ENCODE assay signal across 8 cellular contexts in the genomic region with DNA sequence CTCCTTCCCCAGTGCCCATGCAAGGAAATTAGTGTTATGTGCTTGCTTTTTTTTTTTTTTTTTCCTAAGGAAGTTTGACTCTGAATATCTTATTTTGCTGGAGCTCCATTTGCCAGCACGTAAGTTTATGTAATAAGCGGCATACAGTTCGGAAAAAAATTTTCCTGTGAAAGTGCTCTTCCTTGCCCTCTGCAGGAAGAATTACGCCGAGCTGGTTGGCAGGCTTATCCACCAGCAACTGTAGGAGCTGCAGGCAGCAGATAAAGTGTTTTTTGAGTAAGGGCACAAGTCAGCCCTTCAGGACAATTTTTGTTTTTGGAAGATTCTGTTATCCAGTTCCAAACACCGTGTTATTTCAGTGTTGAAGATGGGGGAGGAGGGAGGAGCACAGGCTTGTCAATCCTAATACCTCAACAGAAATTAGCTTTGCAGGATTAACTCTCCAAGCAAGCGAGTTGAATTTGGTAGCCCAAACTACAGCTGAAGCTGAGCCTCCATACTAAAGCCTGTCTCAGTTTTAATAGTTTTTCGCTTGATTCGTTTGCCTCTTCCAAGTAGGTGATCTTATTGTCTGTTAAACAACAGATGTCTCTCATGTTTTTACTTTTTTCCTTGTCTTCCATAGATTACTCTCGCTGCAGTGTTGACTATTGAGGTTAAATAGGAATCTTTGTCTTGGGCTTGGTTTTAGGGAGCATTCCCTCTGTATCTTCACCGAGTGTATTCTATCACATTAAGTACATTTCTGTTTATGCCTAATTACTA. TPM values are rescaled to one million over a fixed set of nuclear protein-coding genes. Genes with fewer than 3 reads are reported as not detected.
DNase-seq lines count a peak whose midpoint lies in the region; ATAC-seq and TF ChIP-seq lines count a peak whose summit lies in the region.

No MANE protein-coding gene starts in this region.

- peaks cover 57% of the 10 kb centered on the region for H3K27me3 Mint-ChIP-seq in activated T-helper 2 cell treated with anti-CD3 and anti-CD28 coated beads, Interferon-gamma antibody, Interleukin-2, Interleukin-4, amounts not matched to agents 10 μg/mL and 5 μg/mL and 100 μg/mL, durations not matched to agents 14 hours and 24 hours and 36 hours (ENCODE audit: low read depth)
- H3K27me3 Mint-ChIP-seq in neural progenitor cell (ENCODE audit: insufficient read depth, low read depth): peaks cover 15% of the 10 kb centered on the region

- intact Hi-C loops in activated T-helper 2 cell treated with anti-CD3 and anti-CD28 coated beads, Interferon-gamma antibody, Interleukin-2, Interleukin-4, amounts not matched to agents 10 μg/mL and 5 μg/mL and 100 μg/mL, durations not matched to agents 14 hours and 24 hours and 36 hours (cut with micrococcal nuclease): no loop called here

- peak overlapping the region; percentile 48; the same call in 1 of the 2 replicates for H3K4me3 ChIP-seq in AG04450 (ENCODE audit: low read depth, low read length)
- peak overlapping the region; percentile 80 for H3K4me3 ChIP-seq in GM12865 (ENCODE audit: low read depth, low read length)
- H3K4me3 ChIP-seq in neural progenitor cell: peak overlapping the region; percentile 93

- peak overlapping the region; percentile 64 for H3K4me3 Mint-ChIP-seq in activated T-helper 2 cell treated with anti-CD3 and anti-CD28 coated beads, Interferon-gamma antibody, Interleukin-2, Interleukin-4, amounts not matched to agents 10 μg/mL and 5 μg/mL and 100 μg/mL, durations not matched to agents 14 hours and 24 hours and 36 hours (ENCODE audit: low read depth)
- peak overlapping the region; percentile 87 for H3K4me3 Mint-ChIP-seq in neural progenitor cell

- CTCF ChIA-PET in AG04450 (lab: Charles Lee): interaction anchor here (0.5 to 2.7 kb wide), 28 partner anchors 9 to 463 kb away, joined by 3 to 23 read pairs (median 4); no protein-coding TSS in a partner anchor

- H3K27me3 ChIP-seq in AG04450 (ENCODE audit: control insufficient read depth, insufficient read depth, low read length) (peaks cover 41% of the 10 kb centered on the region), neural progenitor cell (peaks cover 52% of the 10 kb centered on the region)

- H3K9me3 ChIP-seq in AG04450 (ENCODE audit: control insufficient read depth, insufficient read depth, low read length) (peaks cover 4% of the 10 kb centered on the region; the same call in 1 of the 2 replicates), neural progenitor cell (ENCODE audit: low read depth) (no peaks in the 10 kb centered on the region)

- POLR2A ChIA-PET in AG04450 (lab: Yijun Ruan, JAX): interaction anchor here (0.9 to 1.5 kb wide), 2 partner anchors 17 to 54 kb away, joined by 3 to 6 read pairs; no protein-coding TSS in a partner anchor

- H3K27ac Mint-ChIP-seq in activated T-helper 2 cell treated with anti-CD3 and anti-CD28 coated beads, Interferon-gamma antibody, Interleukin-2, Interleukin-4, amounts not matched to agents 10 μg/mL and 5 μg/mL and 100 μg/mL, durations not matched to agents 14 hours and 24 hours and 36 hours: no peak overlapping the region
- H3K27ac Mint-ChIP-seq in neural progenitor cell: no peak overlapping the region

- H3K79me2 ChIP-seq in neural progenitor cell (ENCODE audit: low read depth): no peaks in the 10 kb centered on the region

- peaks cover 12% of the 10 kb centered on the region for H3F3A ChIP-seq in neural progenitor cell (ENCODE audit: low read depth)

- no peak overlapping the region for H3K9ac ChIP-seq in neural progenitor cell

- H2AFZ ChIP-seq in neural progenitor cell (replicated peaks): peak overlapping the region; percentile 100

- ATAC-seq in GM18867 (IDR thresholded peaks at IDR 0.05; ENCODE audit: unreplicated experiment): no peak

- H3K36me3 Mint-ChIP-seq in activated T-helper 2 cell treated with anti-CD3 and anti-CD28 coated beads, Interferon-gamma antibody, Interleukin-2, Interleukin-4, amounts not matched to agents 10 μg/mL and 5 μg/mL and 100 μg/mL, durations not matched to agents 14 hours and 24 hours and 36 hours (ENCODE audit: low read depth): no peaks in the 10 kb centered on the region
- no peaks in the 10 kb centered on the region for H3K36me3 Mint-ChIP-seq in neural progenitor cell

- peak overlapping the region; percentile 97 for H3K4me2 ChIP-seq in neural progenitor cell

- peak; percentile 68 for TF ChIP-seq CTCF in AG04450 (IDR thresholded peaks at IDR 0.05; ENCODE audit: low read depth, low read length)
- TF ChIP-seq CTCF in GM12865 (IDR thresholded peaks at IDR 0.05; ENCODE audit: insufficient read depth, low read depth, low read length, missing control alignments): no peak
- TF ChIP-seq CTCF in neural progenitor cell (IDR thresholded peaks at IDR 0.05): peak; percentile 45

- H3K9me3 Mint-ChIP-seq in activated T-helper 2 cell treated with anti-CD3 and anti-CD28 coated beads, Interferon-gamma antibody, Interleukin-2, Interleukin-4, amounts not matched to agents 10 μg/mL and 5 μg/mL and 100 μg/mL, durations not matched to agents 14 hours and 24 hours and 36 hours: no peaks in the 10 kb centered on the region
- H3K9me3 Mint-ChIP-seq in neural progenitor cell: no peaks in the 10 kb centered on the region

- no peaks in the 10 kb centered on the region for H3K36me3 ChIP-seq in neural progenitor cell

- peaks cover 7% of the 10 kb centered on the region for H3K4me1 ChIP-seq in neural progenitor cell

- H3K4me1 Mint-ChIP-seq in activated T-helper 2 cell treated with anti-CD3 and anti-CD28 coated beads, Interferon-gamma antibody, Interleukin-2, Interleukin-4, amounts not matched to agents 10 μg/mL and 5 μg/mL and 100 μg/mL, durations not matched to agents 14 hours and 24 hours and 36 hours (ENCODE audit: low read depth): peaks cover 15% of the 10 kb centered on the region
- peaks cover 10% of the 10 kb centered on the region for H3K4me1 Mint-ChIP-seq in neural progenitor cell

- DNase-seq in AG04450 (ENCODE audit: low read depth, low spot score) (peak; percentile 16), GM12865 (ENCODE audit: low read depth) (peak; percentile 9), NCI-H2196 (lab: John Stamatoyannopoulos, UW; ENCODE audit: unreplicated experiment) (peak; percentile 29), globus pallidus (ENCODE audit: low spot score) (peak; percentile 87), neural progenitor cell (ENCODE audit: low spot score) (peak; percentile 58)
- no peak for DNase-seq in activated T-helper 2 cell treated with anti-CD3 and anti-CD28 coated beads, Interferon-gamma antibody, Interleukin-2, Interleukin-4, amounts not matched to agents 10 μg/mL and 5 μg/mL and 100 μg/mL, durations not matched to agents 14 hours and 24 hours and 36 hours (ENCODE audit: low spot score)
- no peak for DNase-seq in activated CD4-positive, CD25-positive, alpha-beta regulatory T cell treated with anti-CD3 and anti-CD28 coated beads, Interleukin-2, amount 50 U/mL, for 72 hours

- no peak overlapping the region for H3K27ac ChIP-seq in AG04450 (ENCODE audit: low read depth, low read length)
- H3K27ac ChIP-seq in neural progenitor cell: no peak overlapping the region

- H4K20me1 ChIP-seq in neural progenitor cell (ENCODE audit: low read depth): no peaks in the 10 kb centered on the region

RNA-seq across cellular contexts. Expression of gene SPECC1, which starts 1.1 kb away (rescaled TPM):
- 47.2 and 56.4 TPM in 2 replicates for polyA plus RNA-seq in AG04450 (2011; rRNA removed)
- polyA minus RNA-seq in AG04450 (2011; rRNA and poly(A)+ RNA removed): 69.2 and 80.5 TPM in 2 replicates
- 4.7 and 6.8 TPM in 2 replicates for total RNA-seq in activated T-helper 2 cell treated with anti-CD3 and anti-CD28 coated beads, Interferon-gamma antibody, Interleukin-2, Interleukin-4, amounts not matched to agents 10 μg/mL and 5 μg/mL and 100 μg/mL, durations not matched to agents 14 hours and 24 hours and 36 hours
- total RNA-seq in neural progenitor cell (ENCODE audit: low replicate concordance): 90.0 and 93.1 TPM in 2 replicates

RNA-seq across cellular contexts. Expression of gene AKAP10, which starts 32.7 kb away (rescaled TPM):
- 26.8 and 33.2 TPM in 2 replicates for polyA plus RNA-seq in AG04450 (2011; rRNA removed)
- 40.6 and 45.7 TPM in 2 replicates for polyA minus RNA-seq in AG04450 (2011; rRNA and poly(A)+ RNA removed)
- total RNA-seq in activated T-helper 2 cell treated with anti-CD3 and anti-CD28 coated beads, Interferon-gamma antibody, Interleukin-2, Interleukin-4, amounts not matched to agents 10 μg/mL and 5 μg/mL and 100 μg/mL, durations not matched to agents 14 hours and 24 hours and 36 hours: 36.3 and 38.4 TPM in 2 replicates
- 33.4 and 54.1 TPM in 2 replicates for total RNA-seq in neural progenitor cell (ENCODE audit: low replicate concordance)

Comparison
In these comparisons a context has a peak if more than half of its experiments do, and no peak if none do; other contexts are left out.
1. DNase-seq: peak in AG04450 (single experiment), GM12865 (single experiment), NCI-H2196 (single experiment), globus pallidus (single experiment) and neural progenitor cell (single experiment); none in activated T-helper 2 cell treated with anti-CD3 and anti-CD28 coated beads, Interferon-gamma antibody, Interleukin-2, Interleukin-4, amounts not matched to agents 10 μg/mL and 5 μg/mL and 100 μg/mL, durations not matched to agents 14 hours and 24 hours and 36 hours (single experiment) and activated CD4-positive, CD25-positive, alpha-beta regulatory T cell treated with anti-CD3 and anti-CD28 coated beads, Interleukin-2, amount 50 U/mL, for 72 hours (single experiment).
2. RNA of gene SPECC1, which starts 1.1 kb away (total RNA-seq): 90.0 to 93.1 TPM in neural progenitor cell; 4.7 to 6.8 TPM in activated T-helper 2 cell treated with anti-CD3 and anti-CD28 coated beads, Interferon-gamma antibody, Interleukin-2, Interleukin-4, amounts not matched to agents 10 μg/mL and 5 μg/mL and 100 μg/mL, durations not matched to agents 14 hours and 24 hours and 36 hours; every median in the first group is over 10 times any median in the second.
3. Peak in every context shown above with its lines, with median percentiles within 50 percentile points of each other: H3K4me3 ChIP-seq.